Comparison of ENCODE assay signal across 14 cellular contexts in the genomic region with DNA sequence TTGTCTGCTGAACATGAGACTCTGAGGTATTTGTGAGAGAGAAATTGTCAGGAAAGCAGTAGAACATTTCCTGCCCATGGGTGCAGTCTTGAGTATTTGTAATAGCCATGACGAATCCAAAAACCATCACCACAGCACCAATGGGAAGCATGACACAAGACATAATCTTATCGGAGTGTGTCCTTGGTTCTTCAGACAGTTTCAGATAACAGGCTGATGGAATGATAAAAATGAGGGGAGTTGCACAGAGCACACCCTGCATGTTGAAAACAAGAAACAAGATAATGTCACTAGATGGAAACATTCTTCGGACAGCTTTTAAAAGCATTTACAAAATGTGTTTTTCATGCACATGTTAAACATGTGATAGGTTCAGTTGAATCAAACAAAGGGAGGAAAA. TPM values are rescaled to one million over a fixed set of nuclear protein-coding genes. Genes with fewer than 3 reads are reported as not detected.
A peak's percentile ranks its signal among the peaks of the same experiment; 100 is the strongest.
DNase-seq lines count a peak whose midpoint lies in the region; ATAC-seq, FAIRE-seq and TF ChIP-seq lines count a peak whose summit lies in the region.
"Had no signal": no experiment of that assay in that cellular context is flagged by ENCODE, and none has a peak within 500 bp of the region (broad histone marks: within the 10 kb centered on the region; RNA-seq: fewer than 3 reads in every experiment).

No MANE protein-coding gene starts in this region.

- TF ChIP-seq CTCF in WTC11 (IDR thresholded peaks at IDR 0.05), result no peak
- TF ChIP-seq CTCF in foreskin fibroblast (IDR thresholded peaks at IDR 0.05; ENCODE audit: low read depth, low read length), result no peak
- no peak for TF ChIP-seq CTCF in GM20000 (IDR thresholded peaks at IDR 0.05; ENCODE audit: extremely low read depth, missing control alignments)

- H3K36me3 Mint-ChIP-seq in WTC11, result no peaks in the 10 kb centered on the region; the same call in 1 of the 2 replicates

- H3K9me3 Mint-ChIP-seq in WTC11, result peaks cover 12% of the 10 kb centered on the region

- H3K4me3 Mint-ChIP-seq in WTC11, result no peak overlapping the region

- FAIRE-seq in H54 (lab: Jason Lieb, UNC), result peak; percentile 89
- FAIRE-seq: GM18507 had no signal

- TF ChIP-seq POLR2A in H54 (IDR thresholded peaks at IDR 0.05; ENCODE audit: low read depth, low read length), result no peak

- peak overlapping the region; percentile 24; the same call in 1 of the 2 replicates for H3K27ac Mint-ChIP-seq in WTC11

- H3K4me3 ChIP-seq in foreskin fibroblast (ENCODE audit: low read depth in 1 of 2, low read length in 2 of 2) (no peak overlapping the region), skeletal muscle cell (ENCODE audit: low read depth, low read length) (no peak overlapping the region)
- H3K4me3 ChIP-seq: vagina had no signal

- POLR2A ChIA-PET in WTC11 (lab: Charles Lee), result no interaction called here

- no peaks in the 10 kb centered on the region for H3K27me3 Mint-ChIP-seq in WTC11 (ENCODE audit: low read depth)

- CTCF ChIA-PET in WTC11 (lab: Charles Lee), result no interaction called here

- peaks cover 15% of the 10 kb centered on the region for H3K4me1 Mint-ChIP-seq in WTC11

- DNase-seq in H54 (ENCODE audit: insufficient read length, low spot score), result no peak
- no peak for DNase-seq in WTC11 (ENCODE audit: low spot score)
- peak; percentile 63 to 81 for DNase-seq in foreskin fibroblast
- peak; percentile 39 for DNase-seq in skeletal muscle cell (ENCODE audit: low read depth)
- DNase-seq in OCI-M2 (lab: John Stamatoyannopoulos, UW; ENCODE audit: unreplicated experiment), result no peak
- DNase-seq in activated CD4-positive, alpha-beta T cell treated with anti-CD3 and anti-CD28 coated beads for 1 hour, result no peak
- DNase-seq in putamen (ENCODE audit: low spot score), result no peak
- DNase-seq in GM20000 (ENCODE audit: low spot score), result no peak
- DNase-seq: activated T-cell treated with anti-CD3 and anti-CD28 coated beads, Interleukin-2, amount 50 U/mL, for 1 hour; cerebellar nuclear complex; DMS153 had no signal

- ATAC-seq in WTC11, result no peak
- ATAC-seq: Panc1 had no signal

TF ChIP-seq in WTC11, 78 proteins besides CTCF, POLR2A, EP300 and RAD21:
- no peak for TF ChIP-seq NR3C1 (CRISPR knock-in tag; conservative IDR thresholded peaks at IDR 0.05; ENCODE audit: low read depth)
- TF ChIP-seq, protein P1, sequence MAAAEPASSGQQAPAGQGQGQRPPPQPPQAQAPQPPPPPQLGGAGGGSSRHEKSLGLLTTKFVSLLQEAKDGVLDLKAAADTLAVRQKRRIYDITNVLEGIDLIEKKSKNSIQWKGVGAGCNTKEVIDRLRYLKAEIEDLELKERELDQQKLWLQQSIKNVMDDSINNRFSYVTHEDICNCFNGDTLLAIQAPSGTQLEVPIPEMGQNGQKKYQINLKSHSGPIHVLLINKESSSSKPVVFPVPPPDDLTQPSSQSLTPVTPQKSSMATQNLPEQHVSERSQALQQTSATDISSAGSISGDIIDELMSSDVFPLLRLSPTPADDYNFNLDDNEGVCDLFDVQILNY (CRISPR knock-in tag; IDR thresholded peaks at IDR 0.05), result no peak
- TF ChIP-seq, protein P2, sequence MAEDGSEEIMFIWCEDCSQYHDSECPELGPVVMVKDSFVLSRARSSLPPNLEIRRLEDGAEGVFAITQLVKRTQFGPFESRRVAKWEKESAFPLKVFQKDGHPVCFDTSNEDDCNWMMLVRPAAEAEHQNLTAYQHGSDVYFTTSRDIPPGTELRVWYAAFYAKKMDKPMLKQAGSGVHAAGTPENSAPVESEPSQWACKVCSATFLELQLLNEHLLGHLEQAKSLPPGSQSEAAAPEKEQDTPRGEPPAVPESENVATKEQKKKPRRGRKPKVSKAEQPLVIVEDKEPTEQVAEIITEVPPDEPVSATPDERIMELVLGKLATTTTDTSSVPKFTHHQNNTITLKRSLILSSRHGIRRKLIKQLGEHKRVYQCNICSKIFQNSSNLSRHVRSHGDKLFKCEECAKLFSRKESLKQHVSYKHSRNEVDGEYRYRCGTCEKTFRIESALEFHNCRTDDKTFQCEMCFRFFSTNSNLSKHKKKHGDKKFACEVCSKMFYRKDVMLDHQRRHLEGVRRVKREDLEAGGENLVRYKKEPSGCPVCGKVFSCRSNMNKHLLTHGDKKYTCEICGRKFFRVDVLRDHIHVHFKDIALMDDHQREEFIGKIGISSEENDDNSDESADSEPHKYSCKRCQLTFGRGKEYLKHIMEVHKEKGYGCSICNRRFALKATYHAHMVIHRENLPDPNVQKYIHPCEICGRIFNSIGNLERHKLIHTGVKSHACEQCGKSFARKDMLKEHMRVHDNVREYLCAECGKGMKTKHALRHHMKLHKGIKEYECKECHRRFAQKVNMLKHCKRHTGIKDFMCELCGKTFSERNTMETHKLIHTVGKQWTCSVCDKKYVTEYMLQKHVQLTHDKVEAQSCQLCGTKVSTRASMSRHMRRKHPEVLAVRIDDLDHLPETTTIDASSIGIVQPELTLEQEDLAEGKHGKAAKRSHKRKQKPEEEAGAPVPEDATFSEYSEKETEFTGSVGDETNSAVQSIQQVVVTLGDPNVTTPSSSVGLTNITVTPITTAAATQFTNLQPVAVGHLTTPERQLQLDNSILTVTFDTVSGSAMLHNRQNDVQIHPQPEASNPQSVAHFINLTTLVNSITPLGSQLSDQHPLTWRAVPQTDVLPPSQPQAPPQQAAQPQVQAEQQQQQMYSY (CRISPR knock-in tag; IDR thresholded peaks at IDR 0.05), result no peak
- TF ChIP-seq, protein P3, sequence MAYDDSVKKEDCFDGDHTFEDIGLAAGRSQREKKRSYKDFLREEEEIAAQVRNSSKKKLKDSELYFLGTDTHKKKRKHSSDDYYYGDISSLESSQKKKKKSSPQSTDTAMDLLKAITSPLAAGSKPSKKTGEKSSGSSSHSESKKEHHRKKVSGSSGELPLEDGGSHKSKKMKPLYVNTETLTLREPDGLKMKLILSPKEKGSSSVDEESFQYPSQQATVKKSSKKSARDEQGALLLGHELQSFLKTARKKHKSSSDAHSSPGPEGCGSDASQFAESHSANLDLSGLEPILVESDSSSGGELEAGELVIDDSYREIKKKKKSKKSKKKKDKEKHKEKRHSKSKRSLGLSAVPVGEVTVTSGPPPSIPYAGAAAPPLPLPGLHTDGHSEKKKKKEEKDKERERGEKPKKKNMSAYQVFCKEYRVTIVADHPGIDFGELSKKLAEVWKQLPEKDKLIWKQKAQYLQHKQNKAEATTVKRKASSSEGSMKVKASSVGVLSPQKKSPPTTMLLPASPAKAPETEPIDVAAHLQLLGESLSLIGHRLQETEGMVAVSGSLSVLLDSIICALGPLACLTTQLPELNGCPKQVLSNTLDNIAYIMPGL (CRISPR knock-in tag; IDR thresholded peaks at IDR 0.05), result no peak
- no peak for TF ChIP-seq SMAD4 (CRISPR knock-in tag; IDR thresholded peaks at IDR 0.05)
- TF ChIP-seq, protein P4, sequence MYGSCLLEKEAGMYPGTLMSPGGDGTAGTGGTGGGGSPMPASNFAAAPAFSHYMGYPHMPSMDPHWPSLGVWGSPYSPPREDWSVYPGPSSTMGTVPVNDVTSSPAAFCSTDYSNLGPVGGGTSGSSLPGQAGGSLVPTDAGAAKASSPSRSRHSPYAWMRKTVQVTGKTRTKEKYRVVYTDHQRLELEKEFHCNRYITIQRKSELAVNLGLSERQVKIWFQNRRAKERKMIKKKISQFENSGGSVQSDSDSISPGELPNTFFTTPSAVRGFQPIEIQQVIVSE (CRISPR knock-in tag; IDR thresholded peaks at IDR 0.05; ENCODE audit: borderline replicate concordance), result no peak
- no peak for TF ChIP-seq ELF4 (CRISPR knock-in tag; IDR thresholded peaks at IDR 0.05; ENCODE audit: low read depth)
- no peak for TF ChIP-seq SMAD3 (CRISPR knock-in tag; IDR thresholded peaks at IDR 0.05; ENCODE audit: borderline replicate concordance)
- peak; percentile 64; the same call in 1 of the 2 replicates for TF ChIP-seq GABPB1 (CRISPR knock-in tag; IDR thresholded peaks at IDR 0.05)
TF ChIP-seq in WTC11: peak in this region for 1.

RNA-seq across cellular contexts. Expression of a gene that starts 56.9 kb away (rescaled TPM):
- not detected in 3 replicates for total RNA-seq in WTC11 (2021)

RNA-seq across cellular contexts. Expression of a gene that starts 56.9 kb away (rescaled TPM):
- total RNA-seq in WTC11 (2021), result 4.4 to 6.3 TPM (median 5.8 TPM) in 3 replicates

Comparison
In these comparisons a context has a peak if more than half of its experiments do, and no peak if none do; other contexts are left out.
1. DNase-seq: peak in foreskin fibroblast (2 of 2) and skeletal muscle cell (single experiment); none in H54 (single experiment), WTC11 (single experiment), OCI-M2 (single experiment), activated CD4-positive, alpha-beta T cell treated with anti-CD3 and anti-CD28 coated beads for 1 hour (single experiment), putamen (single experiment) and GM20000 (single experiment).